2 cellular contexts compared by ENCODE assay signal in genomic region chr19:831407-832369, GRCh38.
TF ChIP-seq lines count a peak whose summit lies in the region.

No MANE protein-coding gene starts in this region.

TF ChIP-seq in WTC11, 78 proteins besides CTCF, POLR2A, EP300 and RAD21:
- TF ChIP-seq TEAD1 (CRISPR knock-in tag; IDR thresholded peaks at IDR 0.05) (no peak), ZNF263 (CRISPR knock-in tag; IDR thresholded peaks at IDR 0.05; ENCODE audit: low read depth) (no peak), TP53 (CRISPR knock-in tag; IDR thresholded peaks at IDR 0.05) (no peak), ERG (CRISPR knock-in tag; IDR thresholded peaks at IDR 0.05) (no peak), GTF2I (CRISPR knock-in tag; conservative IDR thresholded peaks at IDR 0.05) (0 out of 2 replicates have a peak, but pooled peaks have one; percentile 45)

TF ChIP-seq in HepG2, 621 proteins besides CTCF, POLR2A, EP300 and RAD21:
- no peak for TF ChIP-seq RBFOX2 (IDR thresholded peaks at IDR 0.05; ENCODE audit: low read depth, low read length)
- peak; percentile 41; the same call in 1 of the 2 replicates for TF ChIP-seq ZNF281 (CRISPR knock-in tag; IDR thresholded peaks at IDR 0.05; ENCODE audit: borderline replicate concordance)
- TF ChIP-seq KDM1A (CRISPR knock-in tag; IDR thresholded peaks at IDR 0.05): 0 out of 2 replicates have a peak, but pooled peaks have one; percentile 50
- TF ChIP-seq ZEB1 (IDR thresholded peaks at IDR 0.05; ENCODE audit: insufficient replicate concordance, low read depth): no peak
- 0 out of 2 replicates have a peak, but pooled peaks have one; percentile 7 for TF ChIP-seq ZFP91 (CRISPR knock-in tag; IDR thresholded peaks at IDR 0.05; ENCODE audit: borderline replicate concordance)
- TF ChIP-seq CSRNP2 (CRISPR knock-in tag; conservative IDR thresholded peaks at IDR 0.05; ENCODE audit: low read depth): no peak
- TF ChIP-seq GABPB1 (CRISPR knock-in tag; IDR thresholded peaks at IDR 0.05): peak; percentile 24; the same call in 1 of the 2 replicates
- no peak for TF ChIP-seq ZNF800 (CRISPR knock-in tag; IDR thresholded peaks at IDR 0.05)
- no peak for TF ChIP-seq CHD2 (IDR thresholded peaks at IDR 0.05; ENCODE audit: low read depth, low read length)
- peak; percentile 25; the same call in 1 of the 2 replicates for TF ChIP-seq ZNF687 (CRISPR knock-in tag; IDR thresholded peaks at IDR 0.05)
- TF ChIP-seq THAP9 (CRISPR knock-in tag; IDR thresholded peaks at IDR 0.05; ENCODE audit: borderline replicate concordance): 0 out of 2 replicates have a peak, but pooled peaks have one; percentile 15
- peak; percentile 13; the same call in 1 of the 2 replicates for TF ChIP-seq UBTF (CRISPR knock-in tag; IDR thresholded peaks at IDR 0.05)
- TF ChIP-seq ZMYM3 (CRISPR knock-in tag; IDR thresholded peaks at IDR 0.05): peak; percentile 76
- no peak for TF ChIP-seq ZNF543 (CRISPR knock-in tag; IDR thresholded peaks at IDR 0.05)
- TF ChIP-seq PATZ1 (CRISPR knock-in tag; IDR thresholded peaks at IDR 0.05): peak; percentile 46; the same call in 1 of the 2 replicates
- TF ChIP-seq GPBP1L1 (CRISPR knock-in tag; IDR thresholded peaks at IDR 0.05): no peak
- no peak for TF ChIP-seq ZNF24 (IDR thresholded peaks at IDR 0.05)
- no peak for TF ChIP-seq MYPOP (CRISPR knock-in tag; IDR thresholded peaks at IDR 0.05)
- no peak for TF ChIP-seq MNT (IDR thresholded peaks at IDR 0.05)
- peak; percentile 82 for TF ChIP-seq EZH2 (conservative IDR thresholded peaks at IDR 0.05; ENCODE audit: low read depth, low read length)
- TF ChIP-seq ZNF768 (CRISPR knock-in tag; IDR thresholded peaks at IDR 0.05): peak; percentile 99
- TF ChIP-seq ZFP1 (CRISPR knock-in tag; IDR thresholded peaks at IDR 0.05): no peak
TF ChIP-seq in HepG2: peak in this region for 11.
